Comparison of ENCODE assay signal across 26 cellular contexts in genomic region chr6:36823421-36824096, GRCh38. TPM values are rescaled to one million over a fixed set of nuclear protein-coding genes. Genes with fewer than 3 reads are reported as not detected.
DNase-seq lines count a peak whose midpoint lies in the region; ATAC-seq, FAIRE-seq and TF ChIP-seq lines count a peak whose summit lies in the region.
"Had no signal": no experiment of that assay in that cellular context is flagged by ENCODE, and none has a peak within 500 bp of the region (broad histone marks: within the 10 kb centered on the region; RNA-seq: fewer than 3 reads in every experiment).

No MANE protein-coding gene starts in this region.

- peaks cover 19% of the 10 kb centered on the region for H3K4me1 Mint-ChIP-seq in activated T-helper 1 cell treated with anti-CD3 and anti-CD28 coated beads, Interleukin-12 subunit alpha, Interleukin-12 subunit beta, Interleukin-2, Interleukin-4 antibody, amounts not matched to agents 30 ng/mL and 10 ng/mL and 1 ng/mL, durations not matched to agents 14 hours and 24 hours and 36 hours (ENCODE audit: low read depth)

- H3K4me3 Mint-ChIP-seq in activated T-helper 1 cell treated with anti-CD3 and anti-CD28 coated beads, Interleukin-12 subunit alpha, Interleukin-12 subunit beta, Interleukin-2, Interleukin-4 antibody, amounts not matched to agents 30 ng/mL and 10 ng/mL and 1 ng/mL, durations not matched to agents 14 hours and 24 hours and 36 hours, result no peak overlapping the region
- H3K4me3 Mint-ChIP-seq: activated T-cell treated with anti-CD3 and anti-CD28 coated beads, Interleukin-2, amount 50 U/mL, for 4 hours; CD4-positive, alpha-beta memory T cell; H9; nephron progenitor cell had no signal

- H3K27ac Mint-ChIP-seq in activated T-helper 1 cell treated with anti-CD3 and anti-CD28 coated beads, Interleukin-12 subunit alpha, Interleukin-12 subunit beta, Interleukin-2, Interleukin-4 antibody, amounts not matched to agents 30 ng/mL and 10 ng/mL and 1 ng/mL, durations not matched to agents 14 hours and 24 hours and 36 hours, result no peak overlapping the region
- H3K27ac Mint-ChIP-seq: H9 had no signal

- no peaks in the 10 kb centered on the region for H3K36me3 Mint-ChIP-seq in activated T-helper 1 cell treated with anti-CD3 and anti-CD28 coated beads, Interleukin-12 subunit alpha, Interleukin-12 subunit beta, Interleukin-2, Interleukin-4 antibody, amounts not matched to agents 30 ng/mL and 10 ng/mL and 1 ng/mL, durations not matched to agents 14 hours and 24 hours and 36 hours (ENCODE audit: low read depth)
- H3K36me3 Mint-ChIP-seq: CD4-positive, alpha-beta memory T cell had no signal

- peaks cover 69% of the 10 kb centered on the region for H3K4me1 ChIP-seq in BLaER1
- peaks cover 3% of the 10 kb centered on the region for H3K4me1 ChIP-seq in psoas muscle
- no peaks in the 10 kb centered on the region for H3K4me1 ChIP-seq in pancreas
- H3K4me1 ChIP-seq: Peyer's patch had no signal

- no peak for ATAC-seq in psoas muscle
- ATAC-seq in pancreas, result no peak
- ATAC-seq: activated T-cell treated with anti-CD3 and anti-CD28 coated beads, Interleukin-2, amount 50 U/mL, for 4 hours had no signal

- FAIRE-seq in pancreas (lab: Jason Lieb, UNC), result no peak
- FAIRE-seq: small intestine, urothelium cell line had no signal

- H3K27me3 Mint-ChIP-seq in activated T-helper 1 cell treated with anti-CD3 and anti-CD28 coated beads, Interleukin-12 subunit alpha, Interleukin-12 subunit beta, Interleukin-2, Interleukin-4 antibody, amounts not matched to agents 30 ng/mL and 10 ng/mL and 1 ng/mL, durations not matched to agents 14 hours and 24 hours and 36 hours (ENCODE audit: insufficient read depth), result peaks cover 5% of the 10 kb centered on the region

- H3K27ac ChIP-seq in BLaER1 (no peak overlapping the region), psoas muscle (peak overlapping the region; percentile 32), pancreas (no peak overlapping the region)
- H3K27ac ChIP-seq: hepatocyte, SJSA1, suprapubic skin had no signal

- H3K36me3 ChIP-seq in BLaER1, result no peaks in the 10 kb centered on the region
- no peaks in the 10 kb centered on the region for H3K36me3 ChIP-seq in psoas muscle (ENCODE audit: insufficient read depth in 1 of 2, low read depth in 1 of 2)
- no peaks in the 10 kb centered on the region for H3K36me3 ChIP-seq in pancreas
- H3K36me3 ChIP-seq: adrenal gland, Peyer's patch, SJSA1, suprapubic skin had no signal

- DNase-seq in fibroblast of mammary gland (ENCODE audit: low read depth) (peak; percentile 73), psoas muscle (no peak), pancreas (no peak), NCI-H1417 (lab: John Stamatoyannopoulos, UW) (no peak), NCI-H2107 treated with DMSO at 0.1 percent for 48 hours (lab: John Stamatoyannopoulos, UW; ENCODE audit: unreplicated experiment) (no peak)
- DNase-seq in activated T-helper 1 cell treated with anti-CD3 and anti-CD28 coated beads, Interleukin-12 subunit alpha, Interleukin-12 subunit beta, Interleukin-2, Interleukin-4 antibody, amounts not matched to agents 30 ng/mL and 10 ng/mL and 1 ng/mL, durations not matched to agents 14 hours and 24 hours and 36 hours (ENCODE audit: low spot score), result no peak
- DNase-seq: activated CD4-positive, alpha-beta T cell treated with anti-CD3 and anti-CD28 coated beads for 48 hours; activated naive CD4-positive, alpha-beta T cell treated with Interleukin-2 at 50 U/mL for 16 hours; activated T-cell treated with anti-CD3 and anti-CD28 coated beads, Interleukin-2, amount 50 U/mL, for 4 hours; CD4-positive, alpha-beta memory T cell; H9; Karpas-422; NCI-H187 treated with DMSO at 0.1 percent for 48 hours; NCI-H526; nephron progenitor cell; Peyer's patch; small intestine; stimulated activated CD4-positive, alpha-beta T cell treated with anti-CD3 and anti-CD28 coated beads, Interleukin-1b, Interleukin-23, amount 100 ng/mL, for 48 hours had no signal

- WGBS in psoas muscle, 3 donors, result 72 to 83% (median 80%) methylated on average over 12 of the region's 12 CpGs
- 84 to 89% methylated on average over 12 of the region's 12 CpGs for WGBS in pancreas, 2 donors

- no peak overlapping the region for H3K9ac ChIP-seq in BLaER1

- H3K9me3 Mint-ChIP-seq in activated T-helper 1 cell treated with anti-CD3 and anti-CD28 coated beads, Interleukin-12 subunit alpha, Interleukin-12 subunit beta, Interleukin-2, Interleukin-4 antibody, amounts not matched to agents 30 ng/mL and 10 ng/mL and 1 ng/mL, durations not matched to agents 14 hours and 24 hours and 36 hours, result no peaks in the 10 kb centered on the region
- H3K9me3 Mint-ChIP-seq: activated T-cell treated with anti-CD3 and anti-CD28 coated beads, Interleukin-2, amount 50 U/mL, for 4 hours; CD4-positive, alpha-beta memory T cell; H9; nephron progenitor cell had no signal

- H4K20me1 ChIP-seq in BLaER1, result no peaks in the 10 kb centered on the region

- no peaks in the 10 kb centered on the region for H3K9me3 ChIP-seq in BLaER1
- H3K9me3 ChIP-seq in psoas muscle, result no peaks in the 10 kb centered on the region
- H3K9me3 ChIP-seq in pancreas, result no peaks in the 10 kb centered on the region
- H3K9me3 ChIP-seq: adrenal gland, Peyer's patch, SJSA1, suprapubic skin had no signal

- TF ChIP-seq CTCF in fibroblast of mammary gland (conservative IDR thresholded peaks at IDR 0.05; ENCODE audit: control insufficient read depth, insufficient read depth, low read depth, low read length) (no peak), psoas muscle (IDR thresholded peaks at IDR 0.05) (no peak), pancreas (IDR thresholded peaks at IDR 0.05) (no peak)

- H3K27me3 ChIP-seq in BLaER1 (no peaks in the 10 kb centered on the region), psoas muscle (ENCODE audit: insufficient read depth in 3 of 3, low read length in 2 of 3) (no peaks in the 10 kb centered on the region), pancreas (no peaks in the 10 kb centered on the region)
- H3K27me3 ChIP-seq: adrenal gland, hepatocyte, Peyer's patch, SJSA1, suprapubic skin had no signal

- H3K4me3 ChIP-seq in BLaER1 (no peak overlapping the region), fibroblast of mammary gland (ENCODE audit: control insufficient read depth, low read depth, low read length) (no peak overlapping the region), psoas muscle (no peak overlapping the region), pancreas (no peak overlapping the region)
- H3K4me3 ChIP-seq: adrenal gland, coronary artery, hepatocyte, Peyer's patch, SJSA1, suprapubic skin had no signal

- intact Hi-C loops in psoas muscle (cut with DNase I), result no loop called here
- intact Hi-C loops in activated T-helper 1 cell treated with anti-CD3 and anti-CD28 coated beads, Interleukin-12 subunit alpha, Interleukin-12 subunit beta, Interleukin-2, Interleukin-4 antibody, amounts not matched to agents 30 ng/mL and 10 ng/mL and 1 ng/mL, durations not matched to agents 14 hours and 24 hours and 36 hours (cut with micrococcal nuclease), result no loop called here
- intact Hi-C loops in pancreas (cut with DNase I), result no loop called here

- peak overlapping the region; percentile 52 for H3K4me2 ChIP-seq in BLaER1
- H3K4me2 ChIP-seq: hepatocyte had no signal

TF ChIP-seq in PFSK-1, 5 proteins besides CTCF, POLR2A, EP300 and RAD21:
- TF ChIP-seq FOXP2 (optimal IDR thresholded peaks at IDR 0.05; ENCODE audit: borderline replicate concordance, extremely low read depth, extremely low read length, insufficient read depth) (peak; percentile 45), TAF1 (IDR thresholded peaks at IDR 0.05; ENCODE audit: borderline replicate concordance, insufficient read depth, low read length) (no peak)

RNA-seq across cellular contexts. Expression of gene CPNE5, which starts 15.7 kb away (rescaled TPM):
- 5.3 TPM for polyA plus RNA-seq in PFSK-1 (2012; ENCODE audit: insufficient read length, low read depth)
- total RNA-seq in psoas muscle, result 1 to 10 TPM in 2 of 4 donors, under 1 TPM in 2; 0.27 to 1.1 (median 0.72) TPM
- polyA plus RNA-seq in psoas muscle, result 1 to 10 TPM in 1 of 3 donors, under 1 TPM in 2; 0.03 to 1.7 (median 0.10) TPM
- total RNA-seq in activated T-helper 1 cell treated with anti-CD3 and anti-CD28 coated beads, Interleukin-12 subunit alpha, Interleukin-12 subunit beta, Interleukin-2, Interleukin-4 antibody, amounts not matched to agents 30 ng/mL and 10 ng/mL and 1 ng/mL, durations not matched to agents 14 hours and 24 hours and 36 hours, result 0.54 and 0.61 TPM in 2 replicates
- 1 to 10 TPM in 1 of 6 donors, under 1 TPM in 5; 0.19 to 1.5 (median 0.34) TPM for total RNA-seq in pancreas
- 1 to 10 TPM in 1 of 2 donors, under 1 TPM in 1; 0.80 to 1.2 TPM for polyA plus RNA-seq in pancreas

RNA-seq across cellular contexts. Expression of gene PPIL1, which starts 51.0 kb away (rescaled TPM):
- polyA plus RNA-seq in PFSK-1 (2012; ENCODE audit: insufficient read length, low read depth), result 31.8 TPM
- 10 to 100 TPM; 20.9 to 38.8 (median 22.1) TPM for total RNA-seq in psoas muscle
- 10 to 100 TPM; 18.1 to 92.3 (median 40.4) TPM for polyA plus RNA-seq in psoas muscle
- total RNA-seq in activated T-helper 1 cell treated with anti-CD3 and anti-CD28 coated beads, Interleukin-12 subunit alpha, Interleukin-12 subunit beta, Interleukin-2, Interleukin-4 antibody, amounts not matched to agents 30 ng/mL and 10 ng/mL and 1 ng/mL, durations not matched to agents 14 hours and 24 hours and 36 hours, result 60.2 and 62.6 TPM in 2 replicates
- 10 to 100 TPM in 3 of 6 donors, 1 to 10 TPM in 3; 5.1 to 13.1 (median 8.5) TPM for total RNA-seq in pancreas
- 1 to 10 TPM; 7.7 to 9.7 TPM for polyA plus RNA-seq in pancreas
